In genomic region chr1:64505232-64505943, GRCh38 we compare ENCODE assay signal across 8 cellular contexts. TPM values are rescaled to one million over a fixed set of nuclear protein-coding genes. Genes with fewer than 3 reads are reported as not detected.
DNase-seq lines count a peak whose midpoint lies in the region; ATAC-seq and TF ChIP-seq lines count a peak whose summit lies in the region.

No MANE protein-coding gene starts in this region.

- no peaks in the 10 kb centered on the region for H3K36me3 ChIP-seq in right lobe of liver

- ATAC-seq in activated B cell treated with CpG ODN at 0.5 μM for 24 hours (ENCODE audit: low read depth) (peak; percentile 54), right lobe of liver (peak; percentile 38 to 63 (median 61))

- no peaks in the 10 kb centered on the region for H3K27me3 ChIP-seq in right lobe of liver

- H3K27ac Mint-ChIP-seq in activated B cell treated with CpG ODN at 0.5 μM for 24 hours, result no peak overlapping the region

- H3K27me3 Mint-ChIP-seq in activated B cell treated with CpG ODN at 0.5 μM for 24 hours, result peaks cover 22% of the 10 kb centered on the region

- TF ChIP-seq POLR2A in right lobe of liver (IDR thresholded peaks at IDR 0.05), result no peak

- intact Hi-C loops in activated B cell treated with CpG ODN at 0.5 μM for 24 hours (cut with micrococcal nuclease) (no loop called here), right lobe of liver (cut with DNase I) (no loop called here)

- peak overlapping the region; percentile 84 for H3K4me3 Mint-ChIP-seq in activated B cell treated with CpG ODN at 0.5 μM for 24 hours

- H3K4me3 ChIP-seq in right lobe of liver, result peak overlapping the region; percentile 15 to 46 (median 42)

- WGBS in right lobe of liver (ENCODE audit: insufficient coverage, low coverage, low lambda C conversion rate, missing lambda C conversion rate), result 12% methylated on average over 33 of the region's 51 CpGs

- TF ChIP-seq CTCF in activated B cell treated with CpG ODN at 0.5 μM for 24 hours (IDR thresholded peaks at IDR 0.05) (no peak), right lobe of liver (IDR thresholded peaks at IDR 0.05) (no peak)

- POLR2A ChIA-PET in activated B cell treated with CpG ODN at 0.5 μM for 24 hours (lab: Charles Lee), result no interaction called here

- DNase-seq in HPDE6-E6E7 (ENCODE audit: extremely low spot score), result peak; percentile 16
- DNase-seq in activated B cell treated with CpG ODN at 0.5 μM for 24 hours, result peak; percentile 16
- DNase-seq in right lobe of liver, result peak; percentile 30 to 53 (median 51)
- peak; percentile 23 to 30 for DNase-seq in stimulated activated CD8-positive, alpha-beta memory T cell treated with anti-CD3 and anti-CD28 coated beads, Interleukin-2, amount 100 ng/mL, for 48 hours (ENCODE audit: low read depth in 2 of 2)
- no peak for DNase-seq in pons (ENCODE audit: low spot score)
- DNase-seq in RKO (ENCODE audit: low spot score), result no peak
- DNase-seq in mesenteric fat pad (ENCODE audit: low spot score), result no peak

- H3K27ac ChIP-seq in cingulate gyrus (ENCODE audit: low read depth, low read length), result peak overlapping the region; percentile 44
- no peak overlapping the region for H3K27ac ChIP-seq in right lobe of liver

- H3K9me3 Mint-ChIP-seq in activated B cell treated with CpG ODN at 0.5 μM for 24 hours, result no peaks in the 10 kb centered on the region

- H3K9me3 ChIP-seq in right lobe of liver, result no peaks in the 10 kb centered on the region

- CTCF ChIA-PET in activated B cell treated with CpG ODN at 0.5 μM for 24 hours (lab: Charles Lee), result no interaction called here

- peaks cover 15% of the 10 kb centered on the region for H3K4me1 Mint-ChIP-seq in activated B cell treated with CpG ODN at 0.5 μM for 24 hours

- H3K4me1 ChIP-seq in right lobe of liver, result peaks cover 0 to 4% (median 0%) of the 10 kb centered on the region in 4 donors

- no peaks in the 10 kb centered on the region for H3K36me3 Mint-ChIP-seq in activated B cell treated with CpG ODN at 0.5 μM for 24 hours (ENCODE audit: low read depth)

RNA-seq across cellular contexts. Expression of gene CACHD1, which starts 35.5 kb away (rescaled TPM):
- 0.12 and 0.22 TPM in 2 replicates for total RNA-seq in activated B cell treated with CpG ODN at 0.5 μM for 24 hours
- 1 to 10 TPM in 4 of 6 experiments, under 1 TPM in 2; 0.59 to 3.0 (median 1.3) TPM for total RNA-seq in right lobe of liver
- 14.4 TPM for total RNA-seq in mesenteric fat pad

Comparison
In these comparisons a context has a peak if more than half of its experiments do, and no peak if none do; other contexts are left out.
1. DNase-seq: peak in HPDE6-E6E7 (single experiment), activated B cell treated with CpG ODN at 0.5 μM for 24 hours (single experiment), right lobe of liver (3 of 3) and stimulated activated CD8-positive, alpha-beta memory T cell treated with anti-CD3 and anti-CD28 coated beads, Interleukin-2, amount 100 ng/mL, for 48 hours (2 of 2); none in pons (single experiment), RKO (single experiment) and mesenteric fat pad (single experiment).